Comparison of ENCODE assay signal across 11 cellular contexts in the genomic region with DNA sequence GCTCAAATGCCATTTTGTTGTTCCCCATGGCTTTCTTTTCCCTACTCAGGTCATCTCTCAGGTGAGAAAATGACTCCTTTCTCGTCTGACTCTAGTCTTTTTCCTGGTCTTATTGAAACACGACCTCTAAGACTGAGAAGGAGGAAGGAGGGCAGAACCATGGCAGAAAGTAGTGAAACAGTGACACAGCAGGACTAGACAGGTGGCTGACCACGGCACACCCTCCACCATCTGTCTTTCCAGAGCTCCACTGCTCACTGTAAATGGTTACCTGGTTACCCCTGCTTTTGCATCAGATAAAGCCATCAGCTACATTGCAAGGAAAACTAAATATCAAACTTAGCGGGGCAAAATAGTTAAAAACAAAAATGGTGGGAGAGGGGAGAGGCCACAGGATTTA. TPM values are rescaled to one million over a fixed set of nuclear protein-coding genes. Genes with fewer than 3 reads are reported as not detected.
DNase-seq lines count a peak whose midpoint lies in the region; ATAC-seq, FAIRE-seq and TF ChIP-seq lines count a peak whose summit lies in the region.
"Had no signal": no experiment of that assay in that cellular context is flagged by ENCODE, and none has a peak within 500 bp of the region (broad histone marks: within the 10 kb centered on the region; RNA-seq: fewer than 3 reads in every experiment).

No MANE protein-coding gene starts in this region.

- H4K20me1 ChIP-seq in GM12878 (ENCODE audit: control insufficient read depth, insufficient read depth): no peaks in the 10 kb centered on the region

- no peak overlapping the region for H2AFZ ChIP-seq in GM12878 (ENCODE audit: control insufficient read depth, low read depth, low read length)
- H2AFZ ChIP-seq: GM23338 had no signal

- intact Hi-C loops in GM12878 (cut with micrococcal nuclease; ENCODE audit: unreplicated experiment): no loop called here

- in situ Hi-C loops in GM12878 (cut with MboI): no loop called here

- no peak for FAIRE-seq in GM12878 (lab: Jason Lieb, UNC)

- RAD21 ChIA-PET in GM12878 (lab: Charles Lee; ENCODE audit: unreplicated experiment): no interaction called here

- 0 out of 2 replicates have a peak overlapping the region, but pooled peaks have one; percentile 11 for H3K4me2 ChIP-seq in GM12878 (ENCODE audit: control insufficient read depth, insufficient read depth)
- H3K4me2 ChIP-seq: GM23338 had no signal

- H3K9me3 Mint-ChIP-seq in naive thymus-derived CD8-positive, alpha-beta T cell: peaks cover 0 to 5% (median 0%) of the 10 kb centered on the region in 9 donors

- no peak for TF ChIP-seq RAD21 in GM12878 (IDR thresholded peaks at IDR 0.05; ENCODE audit: insufficient read depth, low read depth, low read length)

- no peak for TF ChIP-seq EP300 in GM12878 (IDR thresholded peaks at IDR 0.05; ENCODE audit: borderline replicate concordance in 1 of 2, control insufficient read depth in 1 of 2, low read depth in 2 of 2, low read length in 2 of 2)

- no peak overlapping the region for H3K4me3 ChIP-seq in GM12878
- H3K4me3 ChIP-seq: GM23338 had no signal

- H3K27me3 ChIP-seq in GM12878 (replicated peaks in 1 of 2; ENCODE audit: control insufficient read depth in 2 of 2, insufficient read depth in 2 of 2, low read length in 1 of 2): no peaks in the 10 kb centered on the region

- peak; percentile 70 for ATAC-seq in GM18907 (IDR thresholded peaks at IDR 0.05; ENCODE audit: unreplicated experiment)
- peak; percentile 66 for ATAC-seq in GM21619 (IDR thresholded peaks at IDR 0.05; ENCODE audit: unreplicated experiment)
- peak; percentile 71 for ATAC-seq in HG03354 (IDR thresholded peaks at IDR 0.05; ENCODE audit: poor library complexity, severe bottlenecking, unreplicated experiment)
- ATAC-seq in GM12878: peak; percentile 61
- ATAC-seq in HG03097 (IDR thresholded peaks at IDR 0.05; ENCODE audit: low FRiP score, unreplicated experiment): no peak
- ATAC-seq in GM19455 (IDR thresholded peaks at IDR 0.05; ENCODE audit: unreplicated experiment): no peak
- no peak for ATAC-seq in naive thymus-derived CD8-positive, alpha-beta T cell
- ATAC-seq: GM23338 had no signal

- H3K36me3 ChIP-seq in GM12878 (ENCODE audit: control insufficient read depth in 2 of 2, insufficient read depth in 2 of 2, low read length in 1 of 2): no peaks in the 10 kb centered on the region

- H3K9me3 ChIP-seq in GM12878 (replicated peaks; ENCODE audit: control insufficient read depth, insufficient read depth, low read length): no peaks in the 10 kb centered on the region

- peak overlapping the region in 2 of 10 donors; percentile 8 to 21 for H3K27ac Mint-ChIP-seq in naive thymus-derived CD8-positive, alpha-beta T cell
- H3K27ac Mint-ChIP-seq: activated naive CD4-positive, alpha-beta T cell treated with anti-CD3 and anti-CD28 coated beads for 36 hours; CD4-positive, alpha-beta T cell; GM23338 had no signal

- H3K9ac ChIP-seq in GM12878 (ENCODE audit: control insufficient read depth, insufficient read depth, low read length): no peak overlapping the region

- CTCF ChIA-PET in GM12878 (lab: Yijun Ruan, JAX): interaction anchor here (0.6 kb wide), 1 partner anchor 10 kb away, joined by 4 read pairs; no protein-coding TSS in a partner anchor

- H3K4me1 Mint-ChIP-seq in naive thymus-derived CD8-positive, alpha-beta T cell: peaks cover 18 to 33% (median 29%) of the 10 kb centered on the region in 4 donors

- SMC1A ChIA-PET in GM12878 (lab: Charles Lee; ENCODE audit: uncharacterized antibody, unreplicated experiment): no interaction called here

- POLR2A ChIA-PET in GM12878 (lab: Charles Lee): no interaction called here
- POLR2A ChIA-PET in naive thymus-derived CD8-positive, alpha-beta T cell (lab: Charles Lee): no interaction called here

- peaks cover 18% of the 10 kb centered on the region for H3K4me1 ChIP-seq in GM12878 (ENCODE audit: control insufficient read depth, insufficient read depth, low read length)

- WGBS in GM12878 (ENCODE audit: insufficient coverage, insufficient replicate concordance, low lambda C conversion rate, missing lambda C conversion rate): 24% methylated on average over 4 of the region's 4 CpGs

- H3K4me3 Mint-ChIP-seq in naive thymus-derived CD8-positive, alpha-beta T cell: no peak overlapping the region
- H3K4me3 Mint-ChIP-seq: activated naive CD4-positive, alpha-beta T cell treated with anti-CD3 and anti-CD28 coated beads for 36 hours; CD4-positive, alpha-beta T cell; GM23338 had no signal

- DNase-seq in GM12878 (ENCODE audit: low read depth, low spot score) (no peak), hypothalamus (lab: John Stamatoyannopoulos, UW) (no peak)
- DNase-seq in naive thymus-derived CD8-positive, alpha-beta T cell: no peak
- DNase-seq: activated naive CD4-positive, alpha-beta T cell treated with anti-CD3 and anti-CD28 coated beads for 36 hours; CD4-positive, alpha-beta T cell had no signal

- H3K79me2 ChIP-seq in GM12878 (ENCODE audit: control insufficient read depth, insufficient read depth, low read length): no peaks in the 10 kb centered on the region

- H3K36me3 Mint-ChIP-seq in naive thymus-derived CD8-positive, alpha-beta T cell: peaks cover 0 to 3% (median 0%) of the 10 kb centered on the region in 3 donors

- H3K27me3 Mint-ChIP-seq in naive thymus-derived CD8-positive, alpha-beta T cell: no peaks in the 10 kb centered on the region
- H3K27me3 Mint-ChIP-seq: CD4-positive, alpha-beta T cell had no signal

- no TSS peak for BruUV-seq in GM12878 (replicated peaks; lab: Mats Ljungman, UMichigan)

- no peak for TF ChIP-seq POLR2A in GM12878 (IDR thresholded peaks at IDR 0.05; ENCODE audit: low read depth, low read length)

- no peak overlapping the region for H3K27ac ChIP-seq in GM12878 (ENCODE audit: control insufficient read depth, insufficient read depth)

- no peak for TF ChIP-seq CTCF in GM12878 (IDR thresholded peaks at IDR 0.05 in 2 of 3, conservative IDR thresholded peaks at IDR 0.05 in 1 of 3; ENCODE audit: control insufficient read depth in 2 of 3, extremely low read depth in 1 of 3, insufficient read depth in 1 of 3, low read depth in 3 of 3, low read length in 3 of 3)

TF ChIP-seq in GM12878, 131 proteins besides CTCF, POLR2A, EP300 and RAD21 (continues in another document):
- TF ChIP-seq IKZF1 (conservative IDR thresholded peaks at IDR 0.05) (no peak), MEF2B (IDR thresholded peaks at IDR 0.05; ENCODE audit: partially characterized antibody, poor library complexity, severe bottlenecking) (no peak), KAT2A (conservative IDR thresholded peaks at IDR 0.05; ENCODE audit: control insufficient read depth, low read depth, low read length) (no peak)

RNA-seq across cellular contexts. Expression of a gene that starts 30.9 kb away (rescaled TPM):
- 6.2 and 7.1 TPM in 2 replicates for total RNA-seq in GM12878 (2013; cell fraction: nucleolus; rRNA removed)
- total RNA-seq in GM12878 (2014; rRNA removed): 0.54 and 0.79 TPM in 2 replicates
- total RNA-seq in GM12878 (2014; rRNA removed; fragmentation: Illumina TruSeq; extraction: Trizol): 0.40 and 0.51 TPM in 2 replicates
- total RNA-seq in GM12878 (2021): 2.1 and 2.6 TPM in 2 replicates
- polyA plus RNA-seq in GM12878 (2011; ENCODE audit: low read depth): 0.46 TPM
- 0.64 and 0.79 TPM in 2 replicates for polyA plus RNA-seq in GM12878 (2011; rRNA removed)
- 0.33 and 0.58 TPM in 2 replicates for polyA plus RNA-seq in GM12878 (2011; cell fraction: cytosol; rRNA removed)
- polyA plus RNA-seq in GM12878 (2011; cell fraction: nucleus; rRNA removed): 1.4 and 1.7 TPM in 2 replicates
- polyA plus RNA-seq in GM12878 (2012): 0.88 and 1.8 TPM in 2 replicates
- 1.1 and 1.6 TPM in 2 replicates for polyA plus RNA-seq in GM12878 (2014; fragmentation: Illumina TruSeq; extraction: Trizol)
- under 1 TPM; 0.10 to 0.31 TPM for polyA plus RNA-seq in GM12878 (2014; fragmentation: Nextera tagmentation; extraction: Ambion mirVana)
- polyA plus RNA-seq in GM12878 (2014; rRNA removed): 0.81 and 0.83 TPM in 2 replicates
- under 1 TPM in 1 of 2 experiments, not detected in 1; 0.04 TPM for polyA plus RNA-seq in GM12878 (2016; fragmentation: Nextera tagmentation; extraction: Ambion mirVana)
- polyA minus RNA-seq in GM12878 (2011; rRNA and poly(A)+ RNA removed): 0.73 and 0.88 TPM in 2 replicates
- polyA minus RNA-seq in GM12878 (2011; cell fraction: cytosol; rRNA and poly(A)+ RNA removed): 0.73 and 1.1 TPM in 2 replicates
- polyA minus RNA-seq in GM12878 (2011; cell fraction: nucleus; rRNA and poly(A)+ RNA removed): 1.8 and 2.9 TPM in 2 replicates
- under 1 TPM; 0.47 TPM for total RNA-seq in naive thymus-derived CD8-positive, alpha-beta T cell
- 1 to 10 TPM in 1 of 3 donors, under 1 TPM in 1, not detected in 1; 0.22 to 1.7 TPM for polyA plus RNA-seq in naive thymus-derived CD8-positive, alpha-beta T cell

RNA-seq across cellular contexts. Expression of a gene that starts 53.8 kb away (rescaled TPM):
- 53.6 and 58.1 TPM in 2 replicates for total RNA-seq in GM12878 (2013; cell fraction: nucleolus; rRNA removed)
- total RNA-seq in GM12878 (2014; rRNA removed): 19.5 and 22.5 TPM in 2 replicates
- total RNA-seq in GM12878 (2014; rRNA removed; fragmentation: Illumina TruSeq; extraction: Trizol): 22.9 and 25.3 TPM in 2 replicates
- total RNA-seq in GM12878 (2021): 23.6 and 29.3 TPM in 2 replicates
- 6.3 TPM for polyA plus RNA-seq in GM12878 (2011; ENCODE audit: low read depth)
- 11.5 and 15.0 TPM in 2 replicates for polyA plus RNA-seq in GM12878 (2011; rRNA removed)
- 6.3 and 7.6 TPM in 2 replicates for polyA plus RNA-seq in GM12878 (2011; cell fraction: cytosol; rRNA removed)
- 12.4 and 15.6 TPM in 2 replicates for polyA plus RNA-seq in GM12878 (2011; cell fraction: nucleus; rRNA removed)
- polyA plus RNA-seq in GM12878 (2012): 10.5 and 10.7 TPM in 2 replicates
- polyA plus RNA-seq in GM12878 (2014; fragmentation: Illumina TruSeq; extraction: Trizol): 20.5 and 22.6 TPM in 2 replicates
- polyA plus RNA-seq in GM12878 (2014; fragmentation: Nextera tagmentation; extraction: Ambion mirVana): 10 to 100 TPM; 15.1 to 19.4 TPM
- 14.7 and 15.0 TPM in 2 replicates for polyA plus RNA-seq in GM12878 (2014; rRNA removed)
- 10 to 100 TPM; 22.0 to 27.4 TPM for polyA plus RNA-seq in GM12878 (2016; fragmentation: Nextera tagmentation; extraction: Ambion mirVana)
- 14.9 and 15.2 TPM in 2 replicates for polyA minus RNA-seq in GM12878 (2011; rRNA and poly(A)+ RNA removed)
- 4.4 and 6.3 TPM in 2 replicates for polyA minus RNA-seq in GM12878 (2011; cell fraction: cytosol; rRNA and poly(A)+ RNA removed)
- polyA minus RNA-seq in GM12878 (2011; cell fraction: nucleus; rRNA and poly(A)+ RNA removed): 13.7 and 23.2 TPM in 2 replicates
- total RNA-seq in naive thymus-derived CD8-positive, alpha-beta T cell: 10 to 100 TPM; 49.8 to 50.3 TPM
- 10 to 100 TPM; 28.4 to 33.9 (median 33.2) TPM for polyA plus RNA-seq in naive thymus-derived CD8-positive, alpha-beta T cell

Comparison
In these comparisons a context has a peak if more than half of its experiments do, and no peak if none do; other contexts are left out.
1. ATAC-seq: peak in GM18907 (single experiment), GM21619 (single experiment), HG03354 (single experiment) and GM12878 (single experiment); none in HG03097 (single experiment), GM19455 (single experiment) and naive thymus-derived CD8-positive, alpha-beta T cell (0 of 2).